ENCODE assay signal across 4 cellular contexts in genomic region chr20:963795-964194, GRCh38. TPM values are rescaled to one million over a fixed set of nuclear protein-coding genes. Genes with fewer than 3 reads are reported as not detected.
"Had no signal": no experiment of that assay in that cellular context is flagged by ENCODE, and none has a peak within 500 bp of the region (broad histone marks: within the 10 kb centered on the region; RNA-seq: fewer than 3 reads in every experiment).

No MANE protein-coding gene starts in this region.

- DNase-seq: GDM1, GF-D8 had no signal

- H3K4me3 ChIP-seq: GM12878 had no signal

- ATAC-seq: GM12878 had no signal

RNA-seq across cellular contexts. Expression of gene RSPO4, which starts 38.3 kb away (rescaled TPM):
- total RNA-seq: G401, GM12878 had no signal

RNA-seq across cellular contexts. Expression of gene ANGPT4, which starts 47.7 kb away (rescaled TPM):
- total RNA-seq: G401, GM12878 had no signal
